8 cellular contexts compared by ENCODE assay signal in genomic region chr19:1672038-1672768, GRCh38. TPM values are rescaled to one million over a fixed set of nuclear protein-coding genes. Genes with fewer than 3 reads are reported as not detected.
DNase-seq lines count a peak whose midpoint lies in the region; ATAC-seq lines count a peak whose summit lies in the region.

No MANE protein-coding gene starts in this region.

- peak overlapping the region; percentile 26 for H3K4me3 Mint-ChIP-seq in activated naive CD8-positive, alpha-beta T cell treated with anti-CD3 and anti-CD28 coated beads, Interleukin-2, amount 50 U/mL, for 24 hours

- 5% methylated on average over 57 of the region's 57 CpGs for WGBS in right cardiac atrium

- H3K27ac ChIP-seq in SJSA1 (no peak overlapping the region), right cardiac atrium (ENCODE audit: low read length) (no peak overlapping the region)

- H3K27ac Mint-ChIP-seq in activated naive CD8-positive, alpha-beta T cell treated with anti-CD3 and anti-CD28 coated beads, Interleukin-2, amount 50 U/mL, for 24 hours = no peak overlapping the region

- ATAC-seq in activated naive CD8-positive, alpha-beta T cell treated with anti-CD3 and anti-CD28 coated beads, Interleukin-2, amount 50 U/mL, for 24 hours = peak; percentile 35
- ATAC-seq in right cardiac atrium (peak; percentile 60 to 63), GM21367 (IDR thresholded peaks at IDR 0.05; ENCODE audit: unreplicated experiment) (no peak), GM21447 (IDR thresholded peaks at IDR 0.05; ENCODE audit: unreplicated experiment) (no peak)

- H3K36me3 ChIP-seq in SJSA1 = no peaks in the 10 kb centered on the region

- peak; percentile 72 for DNase-seq in NCI-H82 (lab: John Stamatoyannopoulos, UW)
- DNase-seq in NCI-H82 treated with DMSO at 0.1 percent for 48 hours (lab: John Stamatoyannopoulos, UW; ENCODE audit: unreplicated experiment) = no peak
- DNase-seq in SJSA1 (ENCODE audit: low read depth in 1 of 2, low spot score in 2 of 2) = peak; percentile 15 to 48
- peak; percentile 75 for DNase-seq in activated naive CD8-positive, alpha-beta T cell treated with anti-CD3 and anti-CD28 coated beads, Interleukin-2, amount 50 U/mL, for 24 hours
- peak in 2 of 3 donors; percentile 72 to 78 for DNase-seq in right cardiac atrium
- DNase-seq in stimulated activated CD4-positive, alpha-beta T cell treated with anti-CD3 and anti-CD28 coated beads, Interleukin-1b, Interleukin-23, amount 100 ng/mL, for 48 hours = peak; percentile 42

- intact Hi-C loops in right cardiac atrium (cut with DNase I) = loop anchor here (5.0 kb wide), 3 partner anchors 95 to 125 kb away; no protein-coding TSS in a partner anchor

- peaks cover 20% of the 10 kb centered on the region for H3K4me1 Mint-ChIP-seq in activated naive CD8-positive, alpha-beta T cell treated with anti-CD3 and anti-CD28 coated beads, Interleukin-2, amount 50 U/mL, for 24 hours

- H3K4me1 ChIP-seq in SJSA1 (replicated peaks) (peaks cover 4% of the 10 kb centered on the region), right cardiac atrium (ENCODE audit: control insufficient read depth, insufficient read depth, low read length) (no peaks in the 10 kb centered on the region)

- H3K4me3 ChIP-seq in SJSA1 (no peak overlapping the region), right cardiac atrium (ENCODE audit: low read length) (no peak overlapping the region)

- H3K36me3 Mint-ChIP-seq in activated naive CD8-positive, alpha-beta T cell treated with anti-CD3 and anti-CD28 coated beads, Interleukin-2, amount 50 U/mL, for 24 hours (ENCODE audit: low read depth) = no peaks in the 10 kb centered on the region

- H3K27me3 Mint-ChIP-seq in activated naive CD8-positive, alpha-beta T cell treated with anti-CD3 and anti-CD28 coated beads, Interleukin-2, amount 50 U/mL, for 24 hours = peaks cover 64% of the 10 kb centered on the region

- H3K9me3 ChIP-seq in SJSA1 (replicated peaks) (no peaks in the 10 kb centered on the region), right cardiac atrium (ENCODE audit: control insufficient read depth, low read length) (no peaks in the 10 kb centered on the region)

- H3K9me3 Mint-ChIP-seq in activated naive CD8-positive, alpha-beta T cell treated with anti-CD3 and anti-CD28 coated beads, Interleukin-2, amount 50 U/mL, for 24 hours = no peaks in the 10 kb centered on the region

- peaks cover 83% of the 10 kb centered on the region for H3K27me3 ChIP-seq in SJSA1 (replicated peaks)
- no peaks in the 10 kb centered on the region for H3K27me3 ChIP-seq in right cardiac atrium (ENCODE audit: control insufficient read depth, insufficient read depth)

RNA-seq across cellular contexts. Expression of gene TCF3, which starts 19.8 kb away (rescaled TPM):
- total RNA-seq in SJSA1 (2014; rRNA removed; shearing (Covaris generic)) = 128 and 245 TPM in 2 replicates
- 10 to 100 TPM; 20.1 to 23.6 (median 22.4) TPM for total RNA-seq in right cardiac atrium
- 15.3 TPM for polyA plus RNA-seq in right cardiac atrium

Comparison
In these comparisons a context has a peak if more than half of its experiments do, and no peak if none do; other contexts are left out.
1. ATAC-seq: peak in activated naive CD8-positive, alpha-beta T cell treated with anti-CD3 and anti-CD28 coated beads, Interleukin-2, amount 50 U/mL, for 24 hours (single experiment) and right cardiac atrium (2 of 2); none in GM21367 (single experiment) and GM21447 (single experiment).